In the genomic region with DNA sequence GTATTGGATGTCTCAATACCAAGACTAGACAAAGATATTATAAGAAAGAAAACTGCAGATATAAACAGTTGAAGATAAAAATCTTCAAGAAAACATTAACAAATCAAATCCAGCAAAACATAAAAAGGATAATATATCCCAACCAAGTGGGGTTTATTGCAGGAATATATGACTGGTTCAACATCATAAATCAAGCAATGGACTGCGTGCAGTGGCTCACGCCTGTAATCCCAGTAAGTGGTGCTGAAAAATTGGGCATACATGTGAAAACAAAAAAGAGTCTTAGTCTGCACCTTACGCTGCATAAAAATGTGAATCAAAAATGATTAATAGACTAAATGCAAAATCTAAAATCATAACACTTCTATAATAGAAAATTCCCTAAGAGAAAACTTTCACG, we compare ENCODE assay signal across 8 cellular contexts.
"Had no signal": no experiment of that assay in that cellular context is flagged by ENCODE, and none has a peak within 500 bp of the region (broad histone marks: within the 10 kb centered on the region; RNA-seq: fewer than 3 reads in every experiment).

No MANE protein-coding gene starts in this region.

- H3K36me3 Mint-ChIP-seq: IgD-negative memory B cell had no signal

- ATAC-seq: HepG2, K562 had no signal

- H3K4me2 ChIP-seq: KMS-11 had no signal

- H3K9me3 Mint-ChIP-seq: IgD-negative memory B cell had no signal

- H3K4me3 ChIP-seq: K562 had no signal

- DNase-seq: IMR-90, KBM-7, KG1 had no signal

- H3K27ac Mint-ChIP-seq: IgD-negative memory B cell had no signal

- H3K4me3 Mint-ChIP-seq: IgD-negative memory B cell had no signal

- H3K4me1 Mint-ChIP-seq: IgD-negative memory B cell had no signal

- H3K9ac ChIP-seq: KMS-11 had no signal

- H3K27ac ChIP-seq: HL-60, KMS-11 had no signal
